30 cellular contexts compared by ENCODE assay signal in genomic region chr20:58986286-58986967, GRCh38. TPM values are rescaled to one million over a fixed set of nuclear protein-coding genes. Genes with fewer than 3 reads are reported as not detected.
DNase-seq lines count a peak whose midpoint lies in the region; ATAC-seq and TF ChIP-seq lines count a peak whose summit lies in the region.
"Had no signal": no experiment of that assay in that cellular context is flagged by ENCODE, and none has a peak within 500 bp of the region (broad histone marks: within the 10 kb centered on the region; RNA-seq: fewer than 3 reads in every experiment).

No MANE protein-coding gene starts in this region.

- no peak for ATAC-seq in activated T-helper 17 cell treated with anti-CD3 and anti-CD28 coated beads, Interleukin-2, amount 50 U/mL, for 72 hours (replicated peaks)
- ATAC-seq in naive thymus-derived CD4-positive, alpha-beta T cell = no peak
- ATAC-seq in GM21447 (IDR thresholded peaks at IDR 0.05; ENCODE audit: unreplicated experiment) = no peak
- ATAC-seq: T-cell had no signal

- peaks cover 46% of the 10 kb centered on the region for H3K4me1 Mint-ChIP-seq in activated naive CD4-positive, alpha-beta T cell treated with anti-CD3 and anti-CD28 coated beads for 36 hours (ENCODE audit: low read depth)
- peaks cover 34% of the 10 kb centered on the region for H3K4me1 Mint-ChIP-seq in activated T-helper 17 cell treated with anti-CD3 and anti-CD28 coated beads, Interleukin-2, amount 50 U/mL, for 72 hours
- H3K4me1 Mint-ChIP-seq in naive thymus-derived CD4-positive, alpha-beta T cell = peaks cover 26 to 47% (median 42%) of the 10 kb centered on the region in 7 donors

- H3K36me3 ChIP-seq in naive thymus-derived CD4-positive, alpha-beta T cell (ENCODE audit: control insufficient read depth in 2 of 3, insufficient read depth in 3 of 3, low read length in 3 of 3) = peaks cover 27 to 57% (median 34%) of the 10 kb centered on the region in 3 experiments
- peaks cover 31 to 36% of the 10 kb centered on the region in 2 donors for H3K36me3 ChIP-seq in thyroid gland
- H3K36me3 ChIP-seq: ovary had no signal

- no peak for TF ChIP-seq POLR2A in thyroid gland (IDR thresholded peaks at IDR 0.05)

- intact Hi-C loops in activated naive CD4-positive, alpha-beta T cell treated with anti-CD3 and anti-CD28 coated beads for 36 hours (cut with micrococcal nuclease) = no loop called here
- intact Hi-C loops in naive thymus-derived CD4-positive, alpha-beta T cell (cut with micrococcal nuclease) = no loop called here
- intact Hi-C loops in thyroid gland (cut with DNase I) = loop anchor here (10.0 kb wide), 1 partner anchor 48 kb away; the partner anchor contains the start of gene ATP5F1E

- POLR2A ChIA-PET in naive thymus-derived CD4-positive, alpha-beta T cell (lab: Charles Lee) = no interaction called here

- no peaks in the 10 kb centered on the region for H3K27me3 Mint-ChIP-seq in activated naive CD4-positive, alpha-beta T cell treated with anti-CD3 and anti-CD28 coated beads for 36 hours (ENCODE audit: low read depth)
- no peaks in the 10 kb centered on the region for H3K27me3 Mint-ChIP-seq in activated T-helper 17 cell treated with anti-CD3 and anti-CD28 coated beads, Interleukin-2, amount 50 U/mL, for 72 hours
- H3K27me3 Mint-ChIP-seq in naive thymus-derived CD4-positive, alpha-beta T cell = no peaks in the 10 kb centered on the region
- H3K27me3 Mint-ChIP-seq: T-cell had no signal

- peaks cover 37% of the 10 kb centered on the region for H3K36me3 Mint-ChIP-seq in activated naive CD4-positive, alpha-beta T cell treated with anti-CD3 and anti-CD28 coated beads for 36 hours (ENCODE audit: low read depth)
- peaks cover 91% of the 10 kb centered on the region for H3K36me3 Mint-ChIP-seq in activated T-helper 17 cell treated with anti-CD3 and anti-CD28 coated beads, Interleukin-2, amount 50 U/mL, for 72 hours (ENCODE audit: low read depth)
- H3K36me3 Mint-ChIP-seq in naive thymus-derived CD4-positive, alpha-beta T cell = peaks cover 2 to 41% (median 20%) of the 10 kb centered on the region in 5 donors

- CTCF ChIA-PET in activated naive CD4-positive, alpha-beta T cell treated with anti-CD3 and anti-CD28 coated beads for 36 hours (lab: Charles Lee) = no interaction called here
- CTCF ChIA-PET in naive thymus-derived CD4-positive, alpha-beta T cell (lab: Charles Lee) = interaction anchor here (0.6 kb wide), 1 partner anchor 45 kb away, joined by 4 read pairs; the partner anchor contains the start of gene ATP5F1E

- no peak overlapping the region for H3K27ac ChIP-seq in naive thymus-derived CD4-positive, alpha-beta T cell (ENCODE audit: low read depth, low read length)
- H3K27ac ChIP-seq in thyroid gland = peak overlapping the region; percentile 61 to 87 (median 71)
- H3K27ac ChIP-seq: epithelial cell of prostate, ovary, SJSA1 had no signal

- H3K4me3 ChIP-seq in naive thymus-derived CD4-positive, alpha-beta T cell (ENCODE audit: low read length) = no peak overlapping the region
- H3K4me3 ChIP-seq in thyroid gland (replicated peaks in 1 of 3) = no peak overlapping the region
- H3K4me3 ChIP-seq: HAP-1, ovary, SJSA1, smooth muscle cell had no signal

- no peak for TF ChIP-seq CTCF in thyroid gland (IDR thresholded peaks at IDR 0.05)

- H3K27me3 ChIP-seq in naive thymus-derived CD4-positive, alpha-beta T cell (ENCODE audit: control insufficient read depth in 2 of 2, insufficient read depth in 2 of 2, low read length in 2 of 2) = no peaks in the 10 kb centered on the region
- H3K27me3 ChIP-seq in thyroid gland = no peaks in the 10 kb centered on the region
- H3K27me3 ChIP-seq: BE2C, ovary, SJSA1 had no signal

- H3K27ac Mint-ChIP-seq in activated naive CD4-positive, alpha-beta T cell treated with anti-CD3 and anti-CD28 coated beads for 36 hours = peak overlapping the region; percentile 69
- H3K27ac Mint-ChIP-seq in activated T-helper 17 cell treated with anti-CD3 and anti-CD28 coated beads, Interleukin-2, amount 50 U/mL, for 72 hours = peak overlapping the region; percentile 56
- H3K27ac Mint-ChIP-seq in naive thymus-derived CD4-positive, alpha-beta T cell = peak overlapping the region in 7 of 9 donors; percentile 7 to 75 (median 52)

- no peak overlapping the region for H3K4me3 Mint-ChIP-seq in activated naive CD4-positive, alpha-beta T cell treated with anti-CD3 and anti-CD28 coated beads for 36 hours
- H3K4me3 Mint-ChIP-seq in activated T-helper 17 cell treated with anti-CD3 and anti-CD28 coated beads, Interleukin-2, amount 50 U/mL, for 72 hours = peak overlapping the region; percentile 47
- H3K4me3 Mint-ChIP-seq in naive thymus-derived CD4-positive, alpha-beta T cell = no peak overlapping the region
- H3K4me3 Mint-ChIP-seq: T-cell had no signal

- DNase-seq in activated naive CD4-positive, alpha-beta T cell treated with anti-CD3 and anti-CD28 coated beads for 36 hours = no peak
- DNase-seq in activated naive CD4-positive, alpha-beta T cell (lab: John Stamatoyannopoulos, UW) = no peak
- DNase-seq in naive thymus-derived CD4-positive, alpha-beta T cell = no peak
- DNase-seq in thyroid gland = no peak
- DNase-seq in HUDEP-2 (lab: John Stamatoyannopoulos, UW; ENCODE audit: unreplicated experiment in 76 of 76) = no peak
- no peak for DNase-seq in T-helper 1 cell
- DNase-seq: activated CD4-positive, alpha-beta T cell treated with anti-CD3 and anti-CD28 coated beads for 1 hour; activated gamma-delta T cell; DMS79 treated with DMSO at 0.1 percent for 48 hours; GF-D8; IMR-90; left ventricle myocardium superior; NCI-H1105; NCI-H2029; NCI-H226; NCI-H748 treated with DMSO at 0.1 percent for 48 hours; T-cell had no signal

- peaks cover 24% of the 10 kb centered on the region in 2 donors for H3K4me1 ChIP-seq in naive thymus-derived CD4-positive, alpha-beta T cell (ENCODE audit: control insufficient read depth in 2 of 2, insufficient read depth in 2 of 2, low read length in 2 of 2)
- H3K4me1 ChIP-seq in thyroid gland = peaks cover 62 to 68% of the 10 kb centered on the region in 2 donors

- H3K9me3 ChIP-seq in naive thymus-derived CD4-positive, alpha-beta T cell (ENCODE audit: control insufficient read depth in 2 of 3, low read length in 3 of 3) = no peaks in the 10 kb centered on the region
- H3K9me3 ChIP-seq in thyroid gland = no peaks in the 10 kb centered on the region
- H3K9me3 ChIP-seq: BE2C, HAP-1, ovary, SJSA1 had no signal

- H3K9me3 Mint-ChIP-seq in activated naive CD4-positive, alpha-beta T cell treated with anti-CD3 and anti-CD28 coated beads for 36 hours = no peaks in the 10 kb centered on the region
- H3K9me3 Mint-ChIP-seq in activated T-helper 17 cell treated with anti-CD3 and anti-CD28 coated beads, Interleukin-2, amount 50 U/mL, for 72 hours = no peaks in the 10 kb centered on the region
- H3K9me3 Mint-ChIP-seq in naive thymus-derived CD4-positive, alpha-beta T cell = peaks cover 0 to 4% (median 0%) of the 10 kb centered on the region in 11 donors
- H3K9me3 Mint-ChIP-seq: brain, T-cell had no signal

- 79 to 82% methylated on average over 9 of the region's 9 CpGs for WGBS in thyroid gland, 2 donors

RNA-seq across cellular contexts. Expression of gene NELFCD, which starts 5.4 kb away (rescaled TPM):
- 100 to 1,000 TPM; 102 to 103 TPM for total RNA-seq in activated naive CD4-positive, alpha-beta T cell treated with anti-CD3 and anti-CD28 coated beads for 36 hours
- 100 to 1,000 TPM in 1 of 2 donors, 10 to 100 TPM in 1; 92.7 to 124 TPM for total RNA-seq in activated T-helper 17 cell treated with anti-CD3 and anti-CD28 coated beads, Interleukin-2, amount 50 U/mL, for 72 hours
- total RNA-seq in naive thymus-derived CD4-positive, alpha-beta T cell = 10 to 100 TPM; 84.5 to 96.1 (median 90.8) TPM
- 10 to 100 TPM; 65.0 to 81.6 TPM for polyA plus RNA-seq in naive thymus-derived CD4-positive, alpha-beta T cell
- 100 to 1,000 TPM in 3 of 4 donors, 10 to 100 TPM in 1; 96.6 to 129 (median 113) TPM for total RNA-seq in thyroid gland

RNA-seq across cellular contexts. Expression of gene CTSZ, which starts 20.6 kb away (rescaled TPM):
- 10 to 100 TPM; 17.3 to 17.9 TPM for total RNA-seq in activated naive CD4-positive, alpha-beta T cell treated with anti-CD3 and anti-CD28 coated beads for 36 hours
- 10 to 100 TPM; 29.7 to 52.2 TPM for total RNA-seq in activated T-helper 17 cell treated with anti-CD3 and anti-CD28 coated beads, Interleukin-2, amount 50 U/mL, for 72 hours
- 100 to 1,000 TPM in 1 of 5 experiments, 10 to 100 TPM in 4; 29.5 to 165 (median 34.1) TPM for total RNA-seq in naive thymus-derived CD4-positive, alpha-beta T cell
- 1 to 10 TPM; 1.0 to 3.0 TPM for polyA plus RNA-seq in naive thymus-derived CD4-positive, alpha-beta T cell
- total RNA-seq in thyroid gland = 100 to 1,000 TPM; 152 to 256 (median 212) TPM

RNA-seq across cellular contexts. Expression of gene TUBB1, which starts 32.8 kb away (rescaled TPM):
- total RNA-seq in activated naive CD4-positive, alpha-beta T cell treated with anti-CD3 and anti-CD28 coated beads for 36 hours = not detected
- total RNA-seq in activated T-helper 17 cell treated with anti-CD3 and anti-CD28 coated beads, Interleukin-2, amount 50 U/mL, for 72 hours = under 1 TPM; 0.08 to 0.13 TPM
- total RNA-seq in naive thymus-derived CD4-positive, alpha-beta T cell = 1 to 10 TPM in 1 of 5 experiments, under 1 TPM in 1, not detected in 3; 0.98 to 9.5 TPM
- under 1 TPM; 0.14 to 0.22 TPM for polyA plus RNA-seq in naive thymus-derived CD4-positive, alpha-beta T cell
- total RNA-seq in thyroid gland = under 1 TPM in 2 of 4 donors, not detected in 2; 0.11 to 0.46 TPM
- total RNA-seq: chondrocyte, glomerular endothelial cell, IMR-90, ureter had no signal
- polyA plus RNA-seq: IMR-90, neural cell, smooth muscle cell had no signal

RNA-seq across cellular contexts. Expression of gene ATP5F1E, which starts 45.7 kb away (rescaled TPM):
- 10 to 100 TPM; 74.5 to 86.3 TPM for total RNA-seq in activated naive CD4-positive, alpha-beta T cell treated with anti-CD3 and anti-CD28 coated beads for 36 hours
- total RNA-seq in activated T-helper 17 cell treated with anti-CD3 and anti-CD28 coated beads, Interleukin-2, amount 50 U/mL, for 72 hours = 10 to 100 TPM; 45.5 to 78.0 TPM
- 10 to 100 TPM; 57.0 to 81.7 (median 67.4) TPM for total RNA-seq in naive thymus-derived CD4-positive, alpha-beta T cell
- polyA plus RNA-seq in naive thymus-derived CD4-positive, alpha-beta T cell = 10 to 100 TPM; 31.4 to 75.7 TPM
- 10 to 100 TPM; 13.3 to 57.8 (median 32.4) TPM for total RNA-seq in thyroid gland

RNA-seq across cellular contexts. Expression of gene PRELID3B, which starts 56.2 kb away (rescaled TPM):
- 100 to 1,000 TPM; 170 to 180 TPM for total RNA-seq in activated naive CD4-positive, alpha-beta T cell treated with anti-CD3 and anti-CD28 coated beads for 36 hours
- 100 to 1,000 TPM in 1 of 2 donors, 10 to 100 TPM in 1; 77.1 to 107 TPM for total RNA-seq in activated T-helper 17 cell treated with anti-CD3 and anti-CD28 coated beads, Interleukin-2, amount 50 U/mL, for 72 hours
- 10 to 100 TPM; 37.1 to 70.4 (median 44.0) TPM for total RNA-seq in naive thymus-derived CD4-positive, alpha-beta T cell
- polyA plus RNA-seq in naive thymus-derived CD4-positive, alpha-beta T cell = 10 to 100 TPM; 17.6 to 27.4 TPM
- 100 to 1,000 TPM in 1 of 4 donors, 10 to 100 TPM in 3; 74.4 to 112 (median 85.6) TPM for total RNA-seq in thyroid gland
